In the genomic region with DNA sequence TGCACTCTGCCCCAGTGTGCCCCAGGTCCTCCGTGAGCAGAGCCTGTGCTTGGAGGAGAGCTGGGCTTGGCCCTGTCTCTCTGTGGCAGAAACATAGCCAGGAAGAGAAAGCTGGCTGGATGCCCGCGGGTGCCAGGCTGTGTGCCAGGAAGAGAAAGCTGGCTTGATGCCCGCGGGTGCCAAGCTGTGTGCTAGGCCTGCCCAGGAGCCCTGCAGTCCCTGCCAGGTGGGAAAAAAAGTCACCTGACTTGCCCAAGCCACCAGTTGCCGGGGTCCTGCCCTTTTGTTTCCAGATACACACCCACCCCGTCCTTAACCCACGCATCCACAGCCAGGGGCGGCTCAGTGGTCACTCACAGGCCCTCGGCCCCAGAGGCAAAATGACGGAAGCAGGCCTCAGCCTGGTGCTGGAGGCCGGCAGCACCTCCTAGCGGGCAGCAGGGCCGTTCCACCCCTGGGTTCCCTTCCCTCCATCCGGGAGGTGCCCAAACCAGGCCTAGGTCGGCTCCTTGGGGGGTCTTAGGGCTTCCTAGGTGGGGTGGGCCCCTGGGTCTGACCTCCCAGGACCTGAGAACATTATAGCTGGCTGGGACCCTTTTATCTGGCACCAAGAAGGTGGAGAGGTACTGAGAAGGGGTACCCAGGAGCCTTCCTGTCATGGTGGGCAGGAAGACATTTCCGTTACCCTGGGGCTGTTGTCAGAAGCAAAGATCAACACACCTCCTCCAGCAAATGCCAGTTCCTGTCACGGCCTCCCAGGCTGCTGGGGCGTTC, we compare ENCODE assay signal across 9 cellular contexts. TPM values are rescaled to one million over a fixed set of nuclear protein-coding genes. Genes with fewer than 3 reads are reported as not detected.
DNase-seq lines count a peak whose midpoint lies in the region; ATAC-seq, FAIRE-seq and TF ChIP-seq lines count a peak whose summit lies in the region.
"Had no signal": no experiment of that assay in that cellular context is flagged by ENCODE, and none has a peak within 500 bp of the region (broad histone marks: within the 10 kb centered on the region; RNA-seq: fewer than 3 reads in every experiment).

No MANE protein-coding gene starts in this region.

- intact Hi-C loops in kidney (cut with DNase I), result no loop called here

- peak overlapping the region; percentile 62 to 76 for H3K27ac ChIP-seq in kidney (ENCODE audit: low read depth in 2 of 2, low read length in 2 of 2)

- peaks cover 17 to 23% of the 10 kb centered on the region in 2 donors for H3K4me1 ChIP-seq in kidney (ENCODE audit: control insufficient read depth in 1 of 2, insufficient read depth in 1 of 2, low read depth in 1 of 2, low read length in 2 of 2)

- no peak overlapping the region for H3K27ac Mint-ChIP-seq in HFFc6
- peak overlapping the region; percentile 92 for H3K27ac Mint-ChIP-seq in stimulated activated naive B cell treated with anti-CD40 and anti-IgM and Interleukin-4, amounts not matched to agents 10 μg/mL and 1 μg/mL and 100 μg/mL, for 72 hours

- H3K4me3 Mint-ChIP-seq in HFFc6, result no peak overlapping the region
- peak overlapping the region; percentile 67 to 76 for H3K4me3 Mint-ChIP-seq in stimulated activated naive B cell treated with anti-CD40 and anti-IgM and Interleukin-4, amounts not matched to agents 10 μg/mL and 1 μg/mL and 100 μg/mL, for 72 hours

- no peaks in the 10 kb centered on the region for H3K36me3 Mint-ChIP-seq in HFFc6 (ENCODE audit: low read depth)
- H3K36me3 Mint-ChIP-seq in stimulated activated naive B cell treated with anti-CD40 and anti-IgM and Interleukin-4, amounts not matched to agents 10 μg/mL and 1 μg/mL and 100 μg/mL, for 72 hours, result peaks cover 30 to 38% of the 10 kb centered on the region in 2 donors

- TF ChIP-seq CTCF in HFFc6 (IDR thresholded peaks at IDR 0.05), result peak; percentile 27; the same call in 1 of the 2 replicates
- peak; percentile 37 for TF ChIP-seq CTCF in kidney (IDR thresholded peaks at IDR 0.05; ENCODE audit: borderline replicate concordance, extremely low read depth, insufficient read depth)

- no peaks in the 10 kb centered on the region for H3K9me3 ChIP-seq in kidney (ENCODE audit: control insufficient read depth in 1 of 2, low read length in 2 of 2)

- H3K9me3 Mint-ChIP-seq in HFFc6, result no peaks in the 10 kb centered on the region
- H3K9me3 Mint-ChIP-seq in stimulated activated naive B cell treated with anti-CD40 and anti-IgM and Interleukin-4, amounts not matched to agents 10 μg/mL and 1 μg/mL and 100 μg/mL, for 72 hours, result no peaks in the 10 kb centered on the region

- H3K4me1 Mint-ChIP-seq in HFFc6 (ENCODE audit: low read depth), result peaks cover 16% of the 10 kb centered on the region
- peaks cover 71 to 94% of the 10 kb centered on the region in 2 donors for H3K4me1 Mint-ChIP-seq in stimulated activated naive B cell treated with anti-CD40 and anti-IgM and Interleukin-4, amounts not matched to agents 10 μg/mL and 1 μg/mL and 100 μg/mL, for 72 hours

- FAIRE-seq in kidney (lab: Jason Lieb, UNC), result no peak
- FAIRE-seq: astrocyte had no signal

- peak overlapping the region in 1 of 2 donors; percentile 3 for H3K4me3 ChIP-seq in kidney (ENCODE audit: low read length in 2 of 2)

- DNase-seq in Ammon's horn (ENCODE audit: low spot score) (peak; percentile 78), HFFc6 (no peak), SK-MEL-5 (ENCODE audit: low read depth, low spot score) (peak; percentile 41), amygdala (lab: John Stamatoyannopoulos, UW) (peak in 53 of 56 donors; percentile 10 to 86 (median 60)), kidney (peak; percentile 93)
- no peak for DNase-seq in stimulated activated naive B cell treated with anti-CD40 and anti-IgM and Interleukin-4, amounts not matched to agents 10 μg/mL and 1 μg/mL and 100 μg/mL, for 72 hours

- no peaks in the 10 kb centered on the region for H3K36me3 ChIP-seq in kidney (ENCODE audit: control insufficient read depth in 1 of 2, insufficient read depth in 2 of 2, low read length in 2 of 2)

- peak overlapping the region in 1 of 2 donors; percentile 34 for H3K9ac ChIP-seq in kidney (ENCODE audit: low read length in 2 of 2)

- peak; percentile 44 to 63 for ATAC-seq in stimulated activated naive B cell treated with anti-CD40 and anti-IgM and Interleukin-4, amounts not matched to agents 10 μg/mL and 1 μg/mL and 100 μg/mL, for 72 hours (replicated peaks)
- ATAC-seq in GM21381 (IDR thresholded peaks at IDR 0.05; ENCODE audit: unreplicated experiment) (no peak), HG02885 (IDR thresholded peaks at IDR 0.05; ENCODE audit: poor library complexity, unreplicated experiment) (no peak)

- in situ Hi-C loops in SK-MEL-5 (cut with HindIII; ENCODE audit: low pct_unique_long_range_greater_than_20kb, low sequenced_read_pairs), result no loop called here

- peaks cover 13% of the 10 kb centered on the region for H3K27me3 Mint-ChIP-seq in HFFc6 (ENCODE audit: insufficient read depth)
- H3K27me3 Mint-ChIP-seq in stimulated activated naive B cell treated with anti-CD40 and anti-IgM and Interleukin-4, amounts not matched to agents 10 μg/mL and 1 μg/mL and 100 μg/mL, for 72 hours, result no peaks in the 10 kb centered on the region

RNA-seq across cellular contexts. Expression of a gene that starts 9.1 kb away (rescaled TPM):
- under 1 TPM in 3 of 6 experiments, not detected in 3; 0.19 to 0.45 (median 0.33) TPM for total RNA-seq in HFFc6 (2021; fragmentation: NEBNext Ultra II Directional; extraction: Animal tissue kit (Norgen Biotek cat#: 25700))
- total RNA-seq in SK-MEL-5 (2014; rRNA removed; shearing (Covaris generic)), result 0.05 TPM in 1 of 2 replicates, not detected in the other
- 0.08 TPM in 1 of 2 replicates, not detected in the other for polyA plus RNA-seq in SK-MEL-5 (2015; cell fraction: cytosol; rRNA removed)
- polyA plus RNA-seq in SK-MEL-5 (2015; cell fraction: nucleus; rRNA removed), result not detected in 2 replicates
- 111 TPM for total RNA-seq in kidney
- 9.5 TPM for polyA plus RNA-seq in kidney (ENCODE audit: insufficient read depth, low read depth, low replicate concordance)

RNA-seq across cellular contexts. Expression of a gene that starts 28.3 kb away (rescaled TPM):
- total RNA-seq in HFFc6 (2021; fragmentation: NEBNext Ultra II Directional; extraction: Animal tissue kit (Norgen Biotek cat#: 25700)), result 10 to 100 TPM; 27.7 to 34.7 (median 31.5) TPM
- total RNA-seq in SK-MEL-5 (2014; rRNA removed; shearing (Covaris generic)), result 27.9 and 34.9 TPM in 2 replicates
- polyA plus RNA-seq in SK-MEL-5 (2015; cell fraction: cytosol; rRNA removed), result 35.8 and 41.6 TPM in 2 replicates
- polyA plus RNA-seq in SK-MEL-5 (2015; cell fraction: nucleus; rRNA removed), result 5.6 and 19.4 TPM in 2 replicates
- 27.1 TPM for total RNA-seq in kidney
- polyA plus RNA-seq in kidney (ENCODE audit: insufficient read depth, low read depth, low replicate concordance), result 35.1 TPM

RNA-seq across cellular contexts. Expression of a gene that starts 38.1 kb away (rescaled TPM):
- 100 to 1,000 TPM; 241 to 290 (median 277) TPM for total RNA-seq in HFFc6 (2021; fragmentation: NEBNext Ultra II Directional; extraction: Animal tissue kit (Norgen Biotek cat#: 25700))
- 843 and 970 TPM in 2 replicates for total RNA-seq in SK-MEL-5 (2014; rRNA removed; shearing (Covaris generic))
- polyA plus RNA-seq in SK-MEL-5 (2015; cell fraction: cytosol; rRNA removed), result 592 and 672 TPM in 2 replicates
- polyA plus RNA-seq in SK-MEL-5 (2015; cell fraction: nucleus; rRNA removed), result 189 and 209 TPM in 2 replicates
- total RNA-seq in kidney, result 378 TPM
- polyA plus RNA-seq in kidney (ENCODE audit: insufficient read depth, low read depth, low replicate concordance), result 187 TPM

Comparison
In these comparisons a context has a peak if more than half of its experiments do, and no peak if none do; other contexts are left out.
1. DNase-seq: peak in Ammon's horn (single experiment), SK-MEL-5 (single experiment), amygdala (53 of 56) and kidney (single experiment); none in HFFc6 (single experiment) and stimulated activated naive B cell treated with anti-CD40 and anti-IgM and Interleukin-4, amounts not matched to agents 10 μg/mL and 1 μg/mL and 100 μg/mL, for 72 hours (single experiment).
2. ATAC-seq: peak in stimulated activated naive B cell treated with anti-CD40 and anti-IgM and Interleukin-4, amounts not matched to agents 10 μg/mL and 1 μg/mL and 100 μg/mL, for 72 hours (2 of 2); none in GM21381 (single experiment) and HG02885 (single experiment).
3. RNA of a gene that starts 9.1 kb away (total RNA-seq): 111 TPM in kidney (single experiment); 0.19 to 0.45 TPM in HFFc6 and 0.05 TPM in SK-MEL-5; every median in the first group is over 10 times any median in the second.